In the genomic region with DNA sequence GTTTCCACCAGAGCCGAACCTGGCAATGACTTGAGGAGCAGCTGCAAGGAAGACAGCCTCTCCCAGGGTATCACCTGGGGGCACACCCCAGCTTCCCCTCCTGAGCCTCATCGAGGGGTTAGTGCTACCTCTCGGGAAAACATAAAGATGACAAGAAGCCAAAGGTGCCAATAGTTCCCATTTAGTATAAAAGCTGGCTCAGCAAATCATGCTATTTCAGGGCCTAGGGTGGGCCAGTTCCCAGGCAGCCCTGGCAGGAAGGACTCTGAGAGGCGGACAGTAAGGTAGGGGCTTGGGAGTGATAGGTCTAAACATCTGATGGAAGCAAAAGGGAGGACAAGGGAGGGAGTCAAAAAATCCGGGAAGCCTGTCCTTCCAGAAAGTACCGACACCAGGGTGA, we compare ENCODE assay signal across 19 cellular contexts. TPM values are rescaled to one million over a fixed set of nuclear protein-coding genes. Genes with fewer than 3 reads are reported as not detected.
DNase-seq lines count a peak whose midpoint lies in the region; ATAC-seq and TF ChIP-seq lines count a peak whose summit lies in the region.
"Had no signal": no experiment of that assay in that cellular context is flagged by ENCODE, and none has a peak within 500 bp of the region (broad histone marks: within the 10 kb centered on the region; RNA-seq: fewer than 3 reads in every experiment).

No MANE protein-coding gene starts in this region.

- DNase-seq in activated naive CD8-positive, alpha-beta T cell treated with anti-CD3 and anti-CD28 coated beads for 36 hours: no peak
- DNase-seq in natural killer cell treated with Interleukin-12 subunit alpha and Interleukin-12 subunit beta and Interleukin-15 and Interleukin-18, amount 100 ng/mL, for 72 hours (ENCODE audit: low spot score): no peak
- DNase-seq in natural killer cell (no peak), nephron progenitor cell (no peak), upper lobe of left lung (no peak), HFFc6 (no peak), substantia nigra (lab: John Stamatoyannopoulos, UW) (no peak)
- DNase-seq: CD4-positive, alpha-beta memory T cell; DMS153; DMS79 treated with DMSO at 0.1 percent for 48 hours; GF-D8; GOT3; H7 had no signal

- H3K27me3 ChIP-seq in upper lobe of left lung: no peaks in the 10 kb centered on the region

- TF ChIP-seq EP300 in upper lobe of left lung (IDR thresholded peaks at IDR 0.05): no peak

- H3K4me1 Mint-ChIP-seq in activated naive CD8-positive, alpha-beta T cell (ENCODE audit: low read depth): peaks cover 12% of the 10 kb centered on the region
- H3K4me1 Mint-ChIP-seq in activated naive CD8-positive, alpha-beta T cell treated with anti-CD3 and anti-CD28 coated beads for 36 hours: peaks cover 10% of the 10 kb centered on the region
- H3K4me1 Mint-ChIP-seq in natural killer cell treated with Interleukin-12 subunit alpha and Interleukin-12 subunit beta and Interleukin-15 and Interleukin-18, amount 100 ng/mL, for 72 hours (ENCODE audit: low read depth in 2 of 2): peaks cover 14 to 15% of the 10 kb centered on the region in 2 donors
- H3K4me1 Mint-ChIP-seq in natural killer cell (peaks cover 9 to 14% of the 10 kb centered on the region in 2 donors), nephron progenitor cell (peaks cover 38% of the 10 kb centered on the region), HFFc6 (ENCODE audit: low read depth) (peaks cover 27% of the 10 kb centered on the region)

- H3K4me3 Mint-ChIP-seq in activated naive CD8-positive, alpha-beta T cell: peak overlapping the region; percentile 34
- H3K4me3 Mint-ChIP-seq in activated naive CD8-positive, alpha-beta T cell treated with anti-CD3 and anti-CD28 coated beads for 36 hours: no peak overlapping the region
- H3K4me3 Mint-ChIP-seq in natural killer cell treated with Interleukin-12 subunit alpha and Interleukin-12 subunit beta and Interleukin-15 and Interleukin-18, amount 100 ng/mL, for 72 hours: peak overlapping the region; percentile 83
- H3K4me3 Mint-ChIP-seq in natural killer cell (no peak overlapping the region), nephron progenitor cell (peak overlapping the region; percentile 20), HFFc6 (no peak overlapping the region)

- TF ChIP-seq POLR2A in upper lobe of left lung (IDR thresholded peaks at IDR 0.05): no peak

- H3K27ac Mint-ChIP-seq in activated naive CD8-positive, alpha-beta T cell: no peak overlapping the region
- H3K27ac Mint-ChIP-seq in activated naive CD8-positive, alpha-beta T cell treated with anti-CD3 and anti-CD28 coated beads for 36 hours: no peak overlapping the region
- no peak overlapping the region for H3K27ac Mint-ChIP-seq in natural killer cell treated with Interleukin-12 subunit alpha and Interleukin-12 subunit beta and Interleukin-15 and Interleukin-18, amount 100 ng/mL, for 72 hours
- H3K27ac Mint-ChIP-seq in natural killer cell (no peak overlapping the region), nephron progenitor cell (no peak overlapping the region), HFFc6 (no peak overlapping the region)
- H3K27ac Mint-ChIP-seq: CD14-positive monocyte; CD4-positive, alpha-beta memory T cell had no signal

- WGBS in upper lobe of left lung, 2 donors: 52 to 56% methylated on average over 6 of the region's 6 CpGs

- no peak for TF ChIP-seq CTCF in natural killer cell (IDR thresholded peaks at IDR 0.05)
- no peak for TF ChIP-seq CTCF in nephron progenitor cell (IDR thresholded peaks at IDR 0.05)
- no peak for TF ChIP-seq CTCF in upper lobe of left lung (IDR thresholded peaks at IDR 0.05)
- TF ChIP-seq CTCF in HFFc6 (IDR thresholded peaks at IDR 0.05): no peak

- H3K9me3 ChIP-seq in upper lobe of left lung: no peaks in the 10 kb centered on the region
- H3K9me3 ChIP-seq: BLaER1 had no signal

- no peaks in the 10 kb centered on the region for H3K36me3 ChIP-seq in upper lobe of left lung
- H3K36me3 ChIP-seq: BLaER1 had no signal

- peaks cover 30% of the 10 kb centered on the region for H3K27me3 Mint-ChIP-seq in activated naive CD8-positive, alpha-beta T cell
- peaks cover 68% of the 10 kb centered on the region for H3K27me3 Mint-ChIP-seq in activated naive CD8-positive, alpha-beta T cell treated with anti-CD3 and anti-CD28 coated beads for 36 hours
- peaks cover 40 to 56% of the 10 kb centered on the region in 2 donors for H3K27me3 Mint-ChIP-seq in natural killer cell treated with Interleukin-12 subunit alpha and Interleukin-12 subunit beta and Interleukin-15 and Interleukin-18, amount 100 ng/mL, for 72 hours
- H3K27me3 Mint-ChIP-seq in natural killer cell (ENCODE audit: low read depth in 2 of 2): peaks cover 58% of the 10 kb centered on the region in 2 donors
- peaks cover 71% of the 10 kb centered on the region for H3K27me3 Mint-ChIP-seq in nephron progenitor cell (ENCODE audit: low read depth, poor library complexity)
- peaks cover 14% of the 10 kb centered on the region for H3K27me3 Mint-ChIP-seq in HFFc6 (ENCODE audit: insufficient read depth)

- peaks cover 17 to 23% (median 20%) of the 10 kb centered on the region in 4 donors for H3K4me1 ChIP-seq in upper lobe of left lung

- ATAC-seq in natural killer cell treated with Interleukin-12 subunit alpha and Interleukin-12 subunit beta and Interleukin-15 and Interleukin-18, amount 100 ng/mL, for 72 hours: no peak
- no peak for ATAC-seq in natural killer cell
- ATAC-seq in upper lobe of left lung (ENCODE audit: low FRiP score in 2 of 2): no peak
- ATAC-seq: HCT116 had no signal

- H3K9me3 Mint-ChIP-seq in activated naive CD8-positive, alpha-beta T cell (ENCODE audit: low read depth): no peaks in the 10 kb centered on the region
- H3K9me3 Mint-ChIP-seq in activated naive CD8-positive, alpha-beta T cell treated with anti-CD3 and anti-CD28 coated beads for 36 hours: no peaks in the 10 kb centered on the region
- no peaks in the 10 kb centered on the region for H3K9me3 Mint-ChIP-seq in natural killer cell treated with Interleukin-12 subunit alpha and Interleukin-12 subunit beta and Interleukin-15 and Interleukin-18, amount 100 ng/mL, for 72 hours
- H3K9me3 Mint-ChIP-seq in natural killer cell (no peaks in the 10 kb centered on the region), nephron progenitor cell (peaks cover 4% of the 10 kb centered on the region), HFFc6 (0 out of 2 replicates have a peak, but pooled peaks cover 4% of the 10 kb centered on the region)
- H3K9me3 Mint-ChIP-seq: CD4-positive, alpha-beta memory T cell had no signal

- H3K27ac ChIP-seq in upper lobe of left lung (peak overlapping the region in 3 of 4 donors; percentile 26 to 68 (median 42)), substantia nigra (ENCODE audit: low read depth, low read length, poor library complexity, severe bottlenecking) (no peak overlapping the region)
- H3K27ac ChIP-seq: 22Rv1, BLaER1 had no signal

- H3K4me3 ChIP-seq in upper lobe of left lung: no peak overlapping the region

- intact Hi-C loops in natural killer cell (cut with micrococcal nuclease): no loop called here

- H3K36me3 Mint-ChIP-seq in activated naive CD8-positive, alpha-beta T cell: no peaks in the 10 kb centered on the region
- no peaks in the 10 kb centered on the region for H3K36me3 Mint-ChIP-seq in activated naive CD8-positive, alpha-beta T cell treated with anti-CD3 and anti-CD28 coated beads for 36 hours
- H3K36me3 Mint-ChIP-seq in natural killer cell treated with Interleukin-12 subunit alpha and Interleukin-12 subunit beta and Interleukin-15 and Interleukin-18, amount 100 ng/mL, for 72 hours: no peaks in the 10 kb centered on the region
- H3K36me3 Mint-ChIP-seq in natural killer cell (no peaks in the 10 kb centered on the region), nephron progenitor cell (ENCODE audit: low read depth) (no peaks in the 10 kb centered on the region), HFFc6 (ENCODE audit: low read depth) (no peaks in the 10 kb centered on the region)
- H3K36me3 Mint-ChIP-seq: CD14-positive monocyte; CD4-positive, alpha-beta memory T cell had no signal

RNA-seq across cellular contexts. Expression of a gene that starts 46.2 kb away (rescaled TPM):
- not detected for total RNA-seq in activated naive CD8-positive, alpha-beta T cell treated with anti-CD3 and anti-CD28 coated beads for 36 hours
- total RNA-seq in natural killer cell treated with Interleukin-12 subunit alpha and Interleukin-12 subunit beta and Interleukin-15 and Interleukin-18, amount 100 ng/mL, for 72 hours: not detected
- total RNA-seq in natural killer cell: not detected
- not detected for total RNA-seq in upper lobe of left lung
- total RNA-seq in HFFc6 (2021; fragmentation: NEBNext Ultra II Directional; extraction: Animal tissue kit (Norgen Biotek cat#: 25700)): not detected
- total RNA-seq: A673; CD4-positive, alpha-beta memory T cell; H7 had no signal

RNA-seq across cellular contexts. Expression of a gene that starts 50.7 kb away (rescaled TPM):
- under 1 TPM; 0.14 to 0.25 TPM for total RNA-seq in activated naive CD8-positive, alpha-beta T cell treated with anti-CD3 and anti-CD28 coated beads for 36 hours
- total RNA-seq in natural killer cell treated with Interleukin-12 subunit alpha and Interleukin-12 subunit beta and Interleukin-15 and Interleukin-18, amount 100 ng/mL, for 72 hours: not detected
- under 1 TPM in 1 of 3 donors, not detected in 2; 0.18 TPM for total RNA-seq in natural killer cell
- total RNA-seq in upper lobe of left lung: 1 to 10 TPM in 2 of 6 donors, under 1 TPM in 1, not detected in 3; 0.98 to 3.0 (median 1.6) TPM
- total RNA-seq in HFFc6 (2021; fragmentation: NEBNext Ultra II Directional; extraction: Animal tissue kit (Norgen Biotek cat#: 25700)): not detected
- total RNA-seq: H7 had no signal

Comparison
In these comparisons a context has a peak if more than half of its experiments do, and no peak if none do; other contexts are left out.
1. H3K4me3 Mint-ChIP-seq: peak in activated naive CD8-positive, alpha-beta T cell (single experiment), natural killer cell treated with Interleukin-12 subunit alpha and Interleukin-12 subunit beta and Interleukin-15 and Interleukin-18, amount 100 ng/mL, for 72 hours (single experiment) and nephron progenitor cell (single experiment); none in activated naive CD8-positive, alpha-beta T cell treated with anti-CD3 and anti-CD28 coated beads for 36 hours (single experiment), natural killer cell (single experiment) and HFFc6 (single experiment).